ENCODE assay signal across 9 cellular contexts in genomic region chr13:60329221-60329983, GRCh38.
DNase-seq lines count a peak whose midpoint lies in the region; ATAC-seq and TF ChIP-seq lines count a peak whose summit lies in the region.
"Had no signal": no experiment of that assay in that cellular context is flagged by ENCODE, and none has a peak within 500 bp of the region (broad histone marks: within the 10 kb centered on the region; RNA-seq: fewer than 3 reads in every experiment).

No MANE protein-coding gene starts in this region.

- peak; percentile 34 for DNase-seq in activated CD4-positive, alpha-beta T cell treated with anti-CD3 and anti-CD28 coated beads for 36 hours
- DNase-seq in activated CD4-positive, alpha-beta T cell treated with anti-CD3 and anti-CD28 coated beads for 4 hours: no peak
- peak; percentile 26 for DNase-seq in M059J (ENCODE audit: low read depth)
- peak; percentile 22 for DNase-seq in RWPE1 (ENCODE audit: low spot score)
- peak; percentile 27 for DNase-seq in fibroblast of villous mesenchyme (ENCODE audit: low read depth)
- peak in 1 of 2 donors; percentile 12 for DNase-seq in stimulated activated naive CD8-positive, alpha-beta T cell treated with anti-CD3 and anti-CD28 coated beads, Interleukin-15, amount 100 ng/mL, for 72 hours
- DNase-seq in ascending aorta (ENCODE audit: low spot score in 2 of 2): no peak

- no peak overlapping the region for H3K4me3 Mint-ChIP-seq in activated CD4-positive, alpha-beta T cell treated with anti-CD3 and anti-CD28 coated beads for 36 hours
- H3K4me3 Mint-ChIP-seq in stimulated activated naive CD8-positive, alpha-beta T cell treated with anti-CD3 and anti-CD28 coated beads, Interleukin-15, amount 100 ng/mL, for 72 hours: no peak overlapping the region
- H3K4me3 Mint-ChIP-seq: CD8-positive, alpha-beta memory T cell had no signal

- peaks cover 5% of the 10 kb centered on the region for H3K9me3 Mint-ChIP-seq in activated CD4-positive, alpha-beta T cell treated with anti-CD3 and anti-CD28 coated beads for 36 hours (ENCODE audit: low read depth)
- peaks cover 0 to 4% of the 10 kb centered on the region in 2 donors for H3K9me3 Mint-ChIP-seq in stimulated activated naive CD8-positive, alpha-beta T cell treated with anti-CD3 and anti-CD28 coated beads, Interleukin-15, amount 100 ng/mL, for 72 hours
- H3K9me3 Mint-ChIP-seq: CD8-positive, alpha-beta memory T cell had no signal

- intact Hi-C loops in activated CD4-positive, alpha-beta T cell treated with anti-CD3 and anti-CD28 coated beads for 36 hours (cut with DNase I, micrococcal nuclease): no loop called here
- intact Hi-C loops in ascending aorta (cut with DNase I): no loop called here

- H3K4me3 ChIP-seq in fibroblast of villous mesenchyme (ENCODE audit: low read depth, low read length) (no peak overlapping the region), ascending aorta (no peak overlapping the region)

- H3K9me3 ChIP-seq in ascending aorta: no peaks in the 10 kb centered on the region

- H3K27me3 Mint-ChIP-seq in activated CD4-positive, alpha-beta T cell treated with anti-CD3 and anti-CD28 coated beads for 36 hours: peaks cover 3% of the 10 kb centered on the region
- H3K27me3 Mint-ChIP-seq in stimulated activated naive CD8-positive, alpha-beta T cell treated with anti-CD3 and anti-CD28 coated beads, Interleukin-15, amount 100 ng/mL, for 72 hours: no peaks in the 10 kb centered on the region

- no peaks in the 10 kb centered on the region for H3K4me1 ChIP-seq in ascending aorta

- POLR2A ChIA-PET in activated CD4-positive, alpha-beta T cell treated with anti-CD3 and anti-CD28 coated beads for 36 hours (lab: Charles Lee): no interaction called here
- POLR2A ChIA-PET in RWPE1 (lab: Yijun Ruan, JAX; ENCODE audit: low non-redundant PET): no interaction called here

- no peaks in the 10 kb centered on the region for H3K36me3 ChIP-seq in ascending aorta

- H3K27ac Mint-ChIP-seq in activated CD4-positive, alpha-beta T cell treated with anti-CD3 and anti-CD28 coated beads for 36 hours: no peak overlapping the region
- no peak overlapping the region for H3K27ac Mint-ChIP-seq in stimulated activated naive CD8-positive, alpha-beta T cell treated with anti-CD3 and anti-CD28 coated beads, Interleukin-15, amount 100 ng/mL, for 72 hours
- H3K27ac Mint-ChIP-seq: CD8-positive, alpha-beta memory T cell had no signal

- ATAC-seq in activated CD4-positive, alpha-beta T cell treated with anti-CD3 and anti-CD28 coated beads for 36 hours: no peak
- ATAC-seq in GM21825 (IDR thresholded peaks at IDR 0.05; ENCODE audit: unreplicated experiment): peak; percentile 75
- ATAC-seq in stimulated activated naive CD8-positive, alpha-beta T cell treated with anti-CD3 and anti-CD28 coated beads, Interleukin-15, amount 100 ng/mL, for 72 hours: peak; percentile 52

- H3K27ac ChIP-seq in RWPE1: no peak overlapping the region
- H3K27ac ChIP-seq in ascending aorta: no peak overlapping the region

- no peaks in the 10 kb centered on the region for H3K4me1 Mint-ChIP-seq in activated CD4-positive, alpha-beta T cell treated with anti-CD3 and anti-CD28 coated beads for 36 hours
- H3K4me1 Mint-ChIP-seq in stimulated activated naive CD8-positive, alpha-beta T cell treated with anti-CD3 and anti-CD28 coated beads, Interleukin-15, amount 100 ng/mL, for 72 hours: no peaks in the 10 kb centered on the region

- TF ChIP-seq CTCF in RWPE1 (conservative IDR thresholded peaks at IDR 0.05; ENCODE audit: low read depth) (peak; percentile 37), fibroblast of villous mesenchyme (IDR thresholded peaks at IDR 0.05; ENCODE audit: insufficient read depth, low read depth, low read length) (peak; percentile 57), ascending aorta (IDR thresholded peaks at IDR 0.05) (peak in 1 of 3 experiments; percentile 19)

- no peaks in the 10 kb centered on the region for H3K36me3 Mint-ChIP-seq in activated CD4-positive, alpha-beta T cell treated with anti-CD3 and anti-CD28 coated beads for 36 hours (ENCODE audit: low read depth)
- H3K36me3 Mint-ChIP-seq: CD8-positive, alpha-beta memory T cell had no signal

- H3K27me3 ChIP-seq in ascending aorta: no peaks in the 10 kb centered on the region

- CTCF ChIA-PET in activated CD4-positive, alpha-beta T cell treated with anti-CD3 and anti-CD28 coated beads for 36 hours (lab: Charles Lee): interaction anchor here (0.6 to 2.3 kb wide), 7 partner anchors 9 to 749 kb away, joined by 3 to 10 read pairs (median 4); no protein-coding TSS in a partner anchor
- CTCF ChIA-PET in RWPE1 (lab: Yijun Ruan, JAX): interaction anchor here (0.5 to 1.1 kb wide), 13 partner anchors 9 to 928 kb away, joined by 3 to 9 read pairs (median 3); no protein-coding TSS in a partner anchor

Comparison
In these comparisons a context has a peak if more than half of its experiments do, and no peak if none do; other contexts are left out.
1. DNase-seq: peak in activated CD4-positive, alpha-beta T cell treated with anti-CD3 and anti-CD28 coated beads for 36 hours (single experiment), M059J (single experiment), RWPE1 (single experiment) and fibroblast of villous mesenchyme (single experiment); none in activated CD4-positive, alpha-beta T cell treated with anti-CD3 and anti-CD28 coated beads for 4 hours (0 of 2) and ascending aorta (0 of 2).